In genomic region chr2:109582928-109583895, GRCh38 we compare ENCODE assay signal across 1 cellular context.
TF ChIP-seq lines count a peak whose summit lies in the region.

No MANE protein-coding gene starts in this region.

TF ChIP-seq in IMR-90, 13 proteins besides CTCF, POLR2A, EP300 and RAD21 (continued from another document):
- TF ChIP-seq CEBPB (IDR thresholded peaks at IDR 0.05; ENCODE audit: low read depth, low read length) (no peak), NFE2L2 (IDR thresholded peaks at IDR 0.05; ENCODE audit: low read depth, low read length) (no peak), SMC3 (IDR thresholded peaks at IDR 0.05; ENCODE audit: low read depth, low read length) (no peak), USF2 (IDR thresholded peaks at IDR 0.05; ENCODE audit: low read depth, low read length) (no peak), ELK1 (IDR thresholded peaks at IDR 0.05; ENCODE audit: borderline replicate concordance, low read depth, low read length) (no peak), CHD1 (IDR thresholded peaks at IDR 0.05; ENCODE audit: low read depth, low read length) (no peak), FOS (IDR thresholded peaks at IDR 0.05; ENCODE audit: low read depth, low read length) (no peak), BHLHE40 (IDR thresholded peaks at IDR 0.05; ENCODE audit: low read depth, low read length) (no peak)
